Comparison of ENCODE assay signal across 12 cellular contexts in genomic region chr5:172642926-172643325, GRCh38. TPM values are rescaled to one million over a fixed set of nuclear protein-coding genes. Genes with fewer than 3 reads are reported as not detected.
DNase-seq lines count a peak whose midpoint lies in the region; ATAC-seq, FAIRE-seq and TF ChIP-seq lines count a peak whose summit lies in the region.
"Had no signal": no experiment of that assay in that cellular context is flagged by ENCODE, and none has a peak within 500 bp of the region (broad histone marks: within the 10 kb centered on the region; RNA-seq: fewer than 3 reads in every experiment).

No MANE protein-coding gene starts in this region.

- H3K4me1 ChIP-seq in BLaER1 (peaks cover 77% of the 10 kb centered on the region), ascending aorta (peaks cover 4 to 13% of the 10 kb centered on the region in 2 donors), kidney (ENCODE audit: control insufficient read depth in 1 of 2, insufficient read depth in 1 of 2, low read depth in 1 of 2, low read length in 2 of 2) (peaks cover 0 to 25% of the 10 kb centered on the region in 2 donors), skeletal muscle satellite cell (ENCODE audit: control insufficient read depth, insufficient read depth, low read length) (peaks cover 12% of the 10 kb centered on the region)

- H3K4me3 ChIP-seq in BLaER1 (peak overlapping the region; percentile 85), ascending aorta (peak overlapping the region; percentile 75 to 77), kidney (ENCODE audit: low read length in 2 of 2) (peak overlapping the region; percentile 59 to 60), skeletal muscle satellite cell (ENCODE audit: low read length) (peak overlapping the region; percentile 82)

- TF ChIP-seq CTCF in ascending aorta (IDR thresholded peaks at IDR 0.05) (no peak), kidney (IDR thresholded peaks at IDR 0.05; ENCODE audit: borderline replicate concordance, extremely low read depth, insufficient read depth) (no peak)

- no peaks in the 10 kb centered on the region for H3K27me3 ChIP-seq in BLaER1
- no peaks in the 10 kb centered on the region for H3K27me3 ChIP-seq in ascending aorta
- peaks cover 7% of the 10 kb centered on the region for H3K27me3 ChIP-seq in skeletal muscle satellite cell (ENCODE audit: control insufficient read depth, insufficient read depth, low read length)

- DNase-seq in ascending aorta (ENCODE audit: low spot score in 2 of 2) = no peak
- no peak for DNase-seq in kidney
- no peak for DNase-seq in NK-92 treated with Interleukin-12 subunit alpha and Interleukin-12 subunit beta, amount 100 ng/mL, for 24 hours (lab: John Stamatoyannopoulos, UW)
- DNase-seq in T1000 (lab: John Stamatoyannopoulos, UW) = no peak
- DNase-seq in activated CD4-positive, CD25-positive, alpha-beta regulatory T cell treated with anti-CD3 and anti-CD28 coated beads, Interleukin-2, amount 50 U/mL, for 72 hours = no peak
- DNase-seq: activated T-cell treated with anti-CD3 and anti-CD28 coated beads, Interleukin-2, amount 50 U/mL, for 48 hours; endodermal cell; NCI-H1417; SHP77 had no signal

- no peak for ATAC-seq in HG03378 (IDR thresholded peaks at IDR 0.05; ENCODE audit: unreplicated experiment)

- intact Hi-C loops in ascending aorta (cut with DNase I) (loop anchor here (10.0 kb wide), 1 partner anchor 52 kb away; no protein-coding TSS in a partner anchor), kidney (cut with DNase I) (no loop called here)

- no peaks in the 10 kb centered on the region for H3K9me3 ChIP-seq in BLaER1
- H3K9me3 ChIP-seq in ascending aorta = no peaks in the 10 kb centered on the region
- no peaks in the 10 kb centered on the region for H3K9me3 ChIP-seq in kidney (ENCODE audit: control insufficient read depth in 1 of 2, low read length in 2 of 2)
- no peaks in the 10 kb centered on the region for H3K9me3 ChIP-seq in skeletal muscle satellite cell (replicated peaks; ENCODE audit: low read length)

- H3K9ac ChIP-seq in BLaER1 = peak overlapping the region; percentile 89
- peak overlapping the region; percentile 25 to 40 for H3K9ac ChIP-seq in kidney (ENCODE audit: low read length in 2 of 2)
- H3K9ac ChIP-seq in skeletal muscle satellite cell (ENCODE audit: low read depth, low read length) = no peak overlapping the region

- H3K36me3 ChIP-seq in BLaER1 (peaks cover 42% of the 10 kb centered on the region), ascending aorta (no peaks in the 10 kb centered on the region), kidney (ENCODE audit: control insufficient read depth in 1 of 2, insufficient read depth in 2 of 2, low read length in 2 of 2) (no peaks in the 10 kb centered on the region), skeletal muscle satellite cell (ENCODE audit: insufficient read depth, low read length) (no peaks in the 10 kb centered on the region)

- peak overlapping the region; percentile 96 for H3K4me2 ChIP-seq in BLaER1
- peak overlapping the region; percentile 95 for H3K4me2 ChIP-seq in skeletal muscle satellite cell (ENCODE audit: low read length)

- FAIRE-seq in kidney (lab: Jason Lieb, UNC) = no peak

- peak overlapping the region; percentile 92 for H3K27ac ChIP-seq in BLaER1
- H3K27ac ChIP-seq in ascending aorta = peak overlapping the region in 1 of 2 donors; percentile 30
- H3K27ac ChIP-seq in kidney (ENCODE audit: low read depth in 2 of 2, low read length in 2 of 2) = peak overlapping the region in 1 of 2 donors; percentile 36

- peaks cover 36% of the 10 kb centered on the region for H4K20me1 ChIP-seq in BLaER1

RNA-seq across cellular contexts. Expression of gene NEURL1B, which starts 1.9 kb away (rescaled TPM):
- total RNA-seq in ascending aorta = 131 TPM
- 42.6 TPM for total RNA-seq in kidney
- 5.4 TPM for polyA plus RNA-seq in kidney (ENCODE audit: insufficient read depth, low read depth, low replicate concordance)
- 0.22 and 0.25 TPM in 2 replicates for total RNA-seq in skeletal muscle satellite cell (2012; rRNA removed)
